ENCODE assay signal across 1 cellular context in the genomic region with DNA sequence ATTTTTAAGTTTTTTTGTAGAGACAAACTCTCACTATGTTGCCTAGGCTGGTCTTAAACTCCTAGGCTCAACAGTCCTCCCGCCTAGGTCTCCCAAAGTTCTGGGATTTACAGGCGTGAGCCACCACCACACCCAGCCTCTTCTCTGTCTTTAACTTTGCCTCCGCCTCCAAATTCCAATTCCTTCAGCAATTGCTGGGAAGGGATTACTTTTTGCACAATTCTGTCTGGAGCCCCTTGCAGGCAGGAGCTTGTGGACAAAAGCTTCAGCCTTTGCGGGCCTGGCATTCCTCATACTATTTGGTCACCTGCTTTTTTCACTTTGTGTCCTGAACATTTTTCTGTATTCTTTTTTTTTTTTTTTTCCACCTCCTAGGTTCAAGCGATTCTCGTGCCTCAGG.
TF ChIP-seq lines count a peak whose summit lies in the region.

No MANE protein-coding gene starts in this region.

TF ChIP-seq in WTC11, 78 proteins besides CTCF, POLR2A, EP300 and RAD21 (continued from another document):
- TF ChIP-seq, protein P1, sequence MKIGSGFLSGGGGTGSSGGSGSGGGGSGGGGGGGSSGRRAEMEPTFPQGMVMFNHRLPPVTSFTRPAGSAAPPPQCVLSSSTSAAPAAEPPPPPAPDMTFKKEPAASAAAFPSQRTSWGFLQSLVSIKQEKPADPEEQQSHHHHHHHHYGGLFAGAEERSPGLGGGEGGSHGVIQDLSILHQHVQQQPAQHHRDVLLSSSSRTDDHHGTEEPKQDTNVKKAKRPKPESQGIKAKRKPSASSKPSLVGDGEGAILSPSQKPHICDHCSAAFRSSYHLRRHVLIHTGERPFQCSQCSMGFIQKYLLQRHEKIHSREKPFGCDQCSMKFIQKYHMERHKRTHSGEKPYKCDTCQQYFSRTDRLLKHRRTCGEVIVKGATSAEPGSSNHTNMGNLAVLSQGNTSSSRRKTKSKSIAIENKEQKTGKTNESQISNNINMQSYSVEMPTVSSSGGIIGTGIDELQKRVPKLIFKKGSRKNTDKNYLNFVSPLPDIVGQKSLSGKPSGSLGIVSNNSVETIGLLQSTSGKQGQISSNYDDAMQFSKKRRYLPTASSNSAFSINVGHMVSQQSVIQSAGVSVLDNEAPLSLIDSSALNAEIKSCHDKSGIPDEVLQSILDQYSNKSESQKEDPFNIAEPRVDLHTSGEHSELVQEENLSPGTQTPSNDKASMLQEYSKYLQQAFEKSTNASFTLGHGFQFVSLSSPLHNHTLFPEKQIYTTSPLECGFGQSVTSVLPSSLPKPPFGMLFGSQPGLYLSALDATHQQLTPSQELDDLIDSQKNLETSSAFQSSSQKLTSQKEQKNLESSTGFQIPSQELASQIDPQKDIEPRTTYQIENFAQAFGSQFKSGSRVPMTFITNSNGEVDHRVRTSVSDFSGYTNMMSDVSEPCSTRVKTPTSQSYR (CRISPR knock-in tag; IDR thresholded peaks at IDR 0.05) = no peak
- TF ChIP-seq ELF4 (CRISPR knock-in tag; IDR thresholded peaks at IDR 0.05; ENCODE audit: low read depth) = no peak
- no peak for TF ChIP-seq NR3C1 (CRISPR knock-in tag; conservative IDR thresholded peaks at IDR 0.05; ENCODE audit: low read depth)
- TF ChIP-seq GABPB1 (CRISPR knock-in tag; IDR thresholded peaks at IDR 0.05) = no peak
- TF ChIP-seq ATF6 (CRISPR knock-in tag; IDR thresholded peaks at IDR 0.05) = no peak
- no peak for TF ChIP-seq GRHL2 (CRISPR knock-in tag; IDR thresholded peaks at IDR 0.05; ENCODE audit: insufficient replicate concordance, severe bottlenecking)
- no peak for TF ChIP-seq NFATC4 (CRISPR knock-in tag; IDR thresholded peaks at IDR 0.05)
- TF ChIP-seq E2F5 (CRISPR knock-in tag; IDR thresholded peaks at IDR 0.05) = no peak
- TF ChIP-seq, protein P2, sequence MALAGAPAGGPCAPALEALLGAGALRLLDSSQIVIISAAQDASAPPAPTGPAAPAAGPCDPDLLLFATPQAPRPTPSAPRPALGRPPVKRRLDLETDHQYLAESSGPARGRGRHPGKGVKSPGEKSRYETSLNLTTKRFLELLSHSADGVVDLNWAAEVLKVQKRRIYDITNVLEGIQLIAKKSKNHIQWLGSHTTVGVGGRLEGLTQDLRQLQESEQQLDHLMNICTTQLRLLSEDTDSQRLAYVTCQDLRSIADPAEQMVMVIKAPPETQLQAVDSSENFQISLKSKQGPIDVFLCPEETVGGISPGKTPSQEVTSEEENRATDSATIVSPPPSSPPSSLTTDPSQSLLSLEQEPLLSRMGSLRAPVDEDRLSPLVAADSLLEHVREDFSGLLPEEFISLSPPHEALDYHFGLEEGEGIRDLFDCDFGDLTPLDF (CRISPR knock-in tag; IDR thresholded peaks at IDR 0.05) = no peak
- no peak for TF ChIP-seq FOXK1 (CRISPR knock-in tag; IDR thresholded peaks at IDR 0.05)
- TF ChIP-seq ATF3 (CRISPR knock-in tag; conservative IDR thresholded peaks at IDR 0.05) = no peak
- TF ChIP-seq ATF1 (CRISPR knock-in tag; IDR thresholded peaks at IDR 0.05) = no peak
- TF ChIP-seq GTF2I (CRISPR knock-in tag; conservative IDR thresholded peaks at IDR 0.05) = no peak
- TF ChIP-seq CBFB (CRISPR knock-in tag; IDR thresholded peaks at IDR 0.05; ENCODE audit: low read depth) = no peak
- TF ChIP-seq ZBTB43 (CRISPR knock-in tag; IDR thresholded peaks at IDR 0.05) = no peak
- TF ChIP-seq RELA (CRISPR knock-in tag; IDR thresholded peaks at IDR 0.05; ENCODE audit: borderline replicate concordance) = no peak
TF ChIP-seq in WTC11: peak in this region for 0.
